12 cellular contexts compared by ENCODE assay signal in the genomic region with DNA sequence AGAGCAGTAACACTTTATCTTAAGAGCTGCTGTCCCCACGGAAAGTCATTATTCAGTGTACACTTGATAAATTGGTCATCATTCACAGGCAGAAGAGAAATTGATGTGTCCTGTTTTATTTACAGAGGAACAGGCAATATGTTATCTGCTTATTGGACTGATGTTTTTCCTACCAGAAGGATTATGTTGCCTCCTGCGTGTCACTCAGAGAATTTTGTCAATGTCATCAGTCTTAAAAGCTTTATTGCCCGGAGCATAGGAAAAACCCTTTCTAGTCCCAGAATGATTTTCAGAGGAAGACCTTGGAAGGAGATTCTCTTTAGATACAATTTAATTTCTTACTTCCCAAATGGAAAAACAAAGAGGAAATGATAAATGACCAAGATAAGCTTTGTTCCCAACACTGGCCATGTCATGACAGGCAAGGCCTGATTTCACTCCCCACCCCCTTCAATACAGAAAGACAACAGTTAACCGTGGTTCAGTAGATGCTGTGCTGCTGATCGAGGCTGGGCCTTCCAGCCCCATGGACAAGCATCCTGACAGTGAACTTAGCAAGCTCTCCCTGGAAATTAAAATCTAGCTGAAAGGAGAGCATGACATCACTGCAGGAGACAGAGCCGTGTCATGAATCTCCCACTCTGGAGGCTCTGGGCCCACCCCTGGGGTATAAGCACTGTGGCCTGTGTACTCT.
"Had no signal": no experiment of that assay in that cellular context is flagged by ENCODE, and none has a peak within 500 bp of the region (broad histone marks: within the 10 kb centered on the region; RNA-seq: fewer than 3 reads in every experiment).

No MANE protein-coding gene starts in this region.

- H3K27me3 Mint-ChIP-seq: activated CD8-positive, alpha-beta T cell treated with anti-CD3 and anti-CD28 coated beads for 36 hours had no signal

- H3K4me1 ChIP-seq: breast epithelium had no signal

- H3K9me3 ChIP-seq: breast epithelium, esophagus muscularis mucosa, mucosa of descending colon, suprapubic skin, upper lobe of left lung had no signal

- H3K36me3 Mint-ChIP-seq: activated naive CD4-positive, alpha-beta T cell treated with anti-CD3 and anti-CD28 coated beads, Interleukin-2, amount 50 U/mL, for 24 hours; immature natural killer cell; stimulated activated naive B cell treated with anti-CD40 and anti-IgM and Interleukin-4, amounts not matched to agents 10 μg/mL and 1 μg/mL and 100 μg/mL, for 72 hours had no signal

- H3K36me3 ChIP-seq: breast epithelium, esophagus muscularis mucosa, suprapubic skin, upper lobe of left lung had no signal

- H3K27ac Mint-ChIP-seq: activated CD8-positive, alpha-beta T cell treated with anti-CD3 and anti-CD28 coated beads for 36 hours; activated naive CD4-positive, alpha-beta T cell treated with anti-CD3 and anti-CD28 coated beads, Interleukin-2, amount 50 U/mL, for 24 hours had no signal

- H3K4me3 Mint-ChIP-seq: activated CD8-positive, alpha-beta T cell treated with anti-CD3 and anti-CD28 coated beads for 36 hours; activated naive CD4-positive, alpha-beta T cell treated with anti-CD3 and anti-CD28 coated beads, Interleukin-2, amount 50 U/mL, for 24 hours; immature natural killer cell; stimulated activated naive B cell treated with anti-CD40 and anti-IgM and Interleukin-4, amounts not matched to agents 10 μg/mL and 1 μg/mL and 100 μg/mL, for 72 hours had no signal

- H3K27ac ChIP-seq: breast epithelium, dorsolateral prefrontal cortex, esophagus muscularis mucosa, suprapubic skin, upper lobe of left lung had no signal

- ATAC-seq: mucosa of descending colon had no signal

- DNase-seq: dorsolateral prefrontal cortex; glutamatergic neuron; immature natural killer cell; left cardiac atrium; mucosa of descending colon; stimulated activated naive B cell treated with anti-CD40 and anti-IgM and Interleukin-4, amounts not matched to agents 10 μg/mL and 1 μg/mL and 100 μg/mL, for 72 hours; upper lobe of left lung had no signal

- H3K27me3 ChIP-seq: breast epithelium, dorsolateral prefrontal cortex, esophagus muscularis mucosa, suprapubic skin, upper lobe of left lung had no signal

- H3K4me3 ChIP-seq: breast epithelium, dorsolateral prefrontal cortex, esophagus muscularis mucosa, mucosa of descending colon, suprapubic skin, upper lobe of left lung had no signal

- H3K9me3 Mint-ChIP-seq: activated CD8-positive, alpha-beta T cell treated with anti-CD3 and anti-CD28 coated beads for 36 hours; activated naive CD4-positive, alpha-beta T cell treated with anti-CD3 and anti-CD28 coated beads, Interleukin-2, amount 50 U/mL, for 24 hours; immature natural killer cell; stimulated activated naive B cell treated with anti-CD40 and anti-IgM and Interleukin-4, amounts not matched to agents 10 μg/mL and 1 μg/mL and 100 μg/mL, for 72 hours had no signal
